8 cellular contexts compared by ENCODE assay signal in genomic region chr1:154960446-154961136, GRCh38. TPM values are rescaled to one million over a fixed set of nuclear protein-coding genes. Genes with fewer than 3 reads are reported as not detected.
DNase-seq lines count a peak whose midpoint lies in the region; ATAC-seq and TF ChIP-seq lines count a peak whose summit lies in the region.

No MANE protein-coding gene starts in this region.

- TF ChIP-seq POLR2A in heart left ventricle (IDR thresholded peaks at IDR 0.05) (no peak), vagina (IDR thresholded peaks at IDR 0.05) (no peak)

- WGBS in heart left ventricle, 4 donors: 30 to 37% (median 37%) methylated on average over 10 of the region's 10 CpGs
- WGBS in mesenchymal stem cell: 79% methylated on average over 9 of the region's 10 CpGs

- no peak overlapping the region for H2BK120ac ChIP-seq in mesenchymal stem cell (ENCODE audit: low read depth, low read length)

- no peak overlapping the region for H3K14ac ChIP-seq in mesenchymal stem cell (ENCODE audit: low read length in 2 of 2)

- TF ChIP-seq CTCF in heart left ventricle (IDR thresholded peaks at IDR 0.05): no peak
- TF ChIP-seq CTCF in brain (conservative IDR thresholded peaks at IDR 0.05): no peak
- no peak for TF ChIP-seq CTCF in vagina (IDR thresholded peaks at IDR 0.05)

- ATAC-seq in heart left ventricle: no peak
- ATAC-seq in left cardiac atrium: no peak
- ATAC-seq in HG03135 (IDR thresholded peaks at IDR 0.05; ENCODE audit: unreplicated experiment): no peak

- no peak overlapping the region for H2AK5ac ChIP-seq in mesenchymal stem cell (ENCODE audit: low read length, severe bottlenecking)

- H2BK5ac ChIP-seq in mesenchymal stem cell (ENCODE audit: low read depth, low read length, poor library complexity, severe bottlenecking): no peak overlapping the region

- no peak overlapping the region for H2BK15ac ChIP-seq in mesenchymal stem cell (ENCODE audit: low read depth, poor library complexity, severe bottlenecking)

- no peaks in the 10 kb centered on the region for H3K9me3 ChIP-seq in heart left ventricle
- no peaks in the 10 kb centered on the region for H3K9me3 ChIP-seq in mesenchymal stem cell (ENCODE audit: control insufficient read depth, low read length)
- no peaks in the 10 kb centered on the region for H3K9me3 ChIP-seq in vagina

- H3K18ac ChIP-seq in mesenchymal stem cell (ENCODE audit: low read depth in 1 of 2, low read length in 2 of 2): no peak overlapping the region

- H2AFZ ChIP-seq in mesenchymal stem cell (ENCODE audit: low read depth, low read length): no peak overlapping the region

- H4K8ac ChIP-seq in mesenchymal stem cell (ENCODE audit: low read length): no peak overlapping the region

- peak overlapping the region in 10 of 12 donors; percentile 94 to 100 (median 99) for H3K27ac ChIP-seq in heart left ventricle
- H3K27ac ChIP-seq in mesenchymal stem cell (ENCODE audit: low read length, poor library complexity, severe bottlenecking): peak overlapping the region; percentile 31
- peak overlapping the region; percentile 97 for H3K27ac ChIP-seq in vagina

- H3K9ac ChIP-seq in mesenchymal stem cell (ENCODE audit: low read length): peak overlapping the region; percentile 96

- H3K4me3 Mint-ChIP-seq in brain: peak overlapping the region; percentile 95 to 98 (median 97)

- no peaks in the 10 kb centered on the region for H3K9me3 Mint-ChIP-seq in brain

- peak overlapping the region; percentile 95 to 98 (median 97) for H3K27ac Mint-ChIP-seq in brain

- no peaks in the 10 kb centered on the region for H3K27me3 ChIP-seq in heart left ventricle
- H3K27me3 ChIP-seq in mesenchymal stem cell (ENCODE audit: control insufficient read depth in 1 of 2, insufficient read depth in 1 of 2, low read length in 2 of 2): no peaks in the 10 kb centered on the region
- no peaks in the 10 kb centered on the region for H3K27me3 ChIP-seq in vagina

- H3K27me3 Mint-ChIP-seq in brain: no peaks in the 10 kb centered on the region

- peaks cover 3 to 51% (median 28%) of the 10 kb centered on the region in 12 donors for H3K4me1 ChIP-seq in heart left ventricle
- H3K4me1 ChIP-seq in mesenchymal stem cell (ENCODE audit: control insufficient read depth, insufficient read depth, low read depth, low read length): peaks cover 22% of the 10 kb centered on the region
- peaks cover 49% of the 10 kb centered on the region for H3K4me1 ChIP-seq in vagina

- H3K4me1 Mint-ChIP-seq in brain: peaks cover 60% of the 10 kb centered on the region

- peak overlapping the region; percentile 80 for H3K4me2 ChIP-seq in mesenchymal stem cell (ENCODE audit: low read length, poor library complexity, severe bottlenecking)

- intact Hi-C loops in heart left ventricle (cut with DNase I) (loop anchor here in 9 of 10 donors (1.0 to 10.0 kb wide), 9 partner anchors 37 to 124 kb away; partner anchors contain the start of genes EFNA4 (in 3 of the 9), ADAM15 (in 1 of the 9) and ZBTB7B (in 1 of the 9)), left cardiac atrium (cut with DNase I) (loop anchor here in 1 of 2 donors (5.0 kb wide), 2 partner anchors 52 to 102 kb away; partner anchors contain the start of gene EFNA4), vagina (cut with DNase I) (loop anchor here (5.0 to 10.0 kb wide), 2 partner anchors 57 to 104 kb away; partner anchors contain the start of gene EFNA4)

- H3K4ac ChIP-seq in mesenchymal stem cell (ENCODE audit: low read depth in 1 of 2, low read length in 2 of 2): peak overlapping the region in 1 of 2 experiments; percentile 56

- H3K23ac ChIP-seq in mesenchymal stem cell (ENCODE audit: low read length in 2 of 2): no peak overlapping the region

- H3K79me1 ChIP-seq in mesenchymal stem cell (replicated peaks; ENCODE audit: low read length, poor library complexity, severe bottlenecking): peaks cover 20% of the 10 kb centered on the region

- H3K4me3 ChIP-seq in heart left ventricle (peak overlapping the region; percentile 80 to 99 (median 89)), mesenchymal stem cell (ENCODE audit: insufficient read depth in 1 of 2, low read depth in 1 of 2, low read length in 2 of 2) (peak overlapping the region in 1 of 2 experiments; percentile 94), vagina (peak overlapping the region; percentile 73 to 91)

- peak overlapping the region in 1 of 2 experiments; percentile 43 for H2BK12ac ChIP-seq in mesenchymal stem cell (ENCODE audit: low read length in 2 of 2)

- no peak overlapping the region for H4K91ac ChIP-seq in mesenchymal stem cell (ENCODE audit: low read length)

- DNase-seq in heart left ventricle (peak in 1 of 5 donors; percentile 20), left cardiac atrium (no peak), mesenchymal stem cell (no peak), vagina (ENCODE audit: extremely low spot score in 2 of 2) (no peak), HT-29 (ENCODE audit: low spot score) (no peak)
- DNase-seq in stimulated activated CD4-positive, alpha-beta T cell treated with anti-CD3 and anti-CD28 coated beads, Interleukin-2, amount 100 ng/mL, for 24 hours: no peak

- H3K36me3 ChIP-seq in heart left ventricle (peaks cover 4 to 53% (median 41%) of the 10 kb centered on the region in 9 donors), mesenchymal stem cell (ENCODE audit: control insufficient read depth in 1 of 2, insufficient read depth in 2 of 2, low read depth in 1 of 2, low read length in 2 of 2) (peaks cover 48 to 50% of the 10 kb centered on the region in 2 experiments), vagina (peaks cover 0 to 30% of the 10 kb centered on the region in 2 donors)

- H3K36me3 Mint-ChIP-seq in brain: peaks cover 14% of the 10 kb centered on the region

RNA-seq across cellular contexts. Expression of gene PYGO2, which starts 1.0 kb away (rescaled TPM):
- total RNA-seq in heart left ventricle: 10 to 100 TPM; 10.7 to 19.2 (median 16.3) TPM
- polyA plus RNA-seq in heart left ventricle: 10 to 100 TPM in 1 of 2 donors, 1 to 10 TPM in 1; 9.7 to 18.0 TPM
- total RNA-seq in left cardiac atrium: 10 to 100 TPM; 15.3 to 15.8 TPM
- polyA plus RNA-seq in brain (ENCODE audit: insufficient read depth, low read depth, low replicate concordance): 63.7 TPM
- 16.1 TPM for polyA plus RNA-seq in mesenchymal stem cell (2013, experiment 1 of 2)
- polyA plus RNA-seq in mesenchymal stem cell (2013, experiment 2 of 2): 15.3 TPM
- 19.2 TPM for total RNA-seq in vagina
- 36.3 and 43.4 TPM in 2 replicates for total RNA-seq in HT-29 (2014; rRNA removed; shearing (Covaris generic))

RNA-seq across cellular contexts. Expression of gene PBXIP1, which starts 4.7 kb away (rescaled TPM):
- total RNA-seq in heart left ventricle: 10 to 100 TPM; 38.2 to 70.4 (median 51.7) TPM
- polyA plus RNA-seq in heart left ventricle: 10 to 100 TPM; 36.9 to 38.2 TPM
- 10 to 100 TPM; 58.8 to 69.7 TPM for total RNA-seq in left cardiac atrium
- polyA plus RNA-seq in brain (ENCODE audit: insufficient read depth, low read depth, low replicate concordance): 117 TPM
- polyA plus RNA-seq in mesenchymal stem cell (2013, experiment 1 of 2): 69.2 TPM
- polyA plus RNA-seq in mesenchymal stem cell (2013, experiment 2 of 2): 66.7 TPM
- 56.5 TPM for total RNA-seq in vagina
- total RNA-seq in HT-29 (2014; rRNA removed; shearing (Covaris generic)): 33.3 and 42.5 TPM in 2 replicates

RNA-seq across cellular contexts. Expression of gene SHC1, which starts 10.0 kb away (rescaled TPM):
- total RNA-seq in heart left ventricle (100 to 1,000 TPM in 1 of 9 donors, 10 to 100 TPM in 8; 38.8 to 115 (median 62.4) TPM), left cardiac atrium (100 to 1,000 TPM in 1 of 2 donors, 10 to 100 TPM in 1; 88.7 to 102 TPM), vagina (110 TPM)
- polyA plus RNA-seq in heart left ventricle (10 to 100 TPM; 23.6 to 93.7 TPM), brain (ENCODE audit: insufficient read depth, low read depth, low replicate concordance) (38.3 TPM)
- polyA plus RNA-seq in mesenchymal stem cell (2013, experiment 1 of 2): 352 TPM
- 344 TPM for polyA plus RNA-seq in mesenchymal stem cell (2013, experiment 2 of 2)
- total RNA-seq in HT-29 (2014; rRNA removed; shearing (Covaris generic)): 112 and 120 TPM in 2 replicates

RNA-seq across cellular contexts. Expression of gene CKS1B, which starts 13.9 kb away (rescaled TPM):
- total RNA-seq in heart left ventricle (10 to 100 TPM; 11.0 to 30.0 (median 16.7) TPM), left cardiac atrium (10 to 100 TPM; 26.9 to 33.8 TPM), vagina (30.4 TPM)
- polyA plus RNA-seq in heart left ventricle (10 to 100 TPM in 1 of 2 donors, 1 to 10 TPM in 1; 6.8 to 48.9 TPM), brain (ENCODE audit: insufficient read depth, low read depth, low replicate concordance) (183 TPM)
- polyA plus RNA-seq in mesenchymal stem cell (2013, experiment 1 of 2): 48.2 TPM
- 48.8 TPM for polyA plus RNA-seq in mesenchymal stem cell (2013, experiment 2 of 2)
- 189 and 196 TPM in 2 replicates for total RNA-seq in HT-29 (2014; rRNA removed; shearing (Covaris generic))

RNA-seq across cellular contexts. Expression of gene FLAD1, which starts 22.6 kb away (rescaled TPM):
- 10 to 100 TPM; 19.4 to 35.0 (median 27.4) TPM for total RNA-seq in heart left ventricle
- 10 to 100 TPM; 22.3 to 50.7 TPM for polyA plus RNA-seq in heart left ventricle
- total RNA-seq in left cardiac atrium: 10 to 100 TPM; 25.9 to 30.8 TPM
- polyA plus RNA-seq in brain (ENCODE audit: insufficient read depth, low read depth, low replicate concordance): 47.9 TPM
- polyA plus RNA-seq in mesenchymal stem cell (2013, experiment 1 of 2): 26.7 TPM
- polyA plus RNA-seq in mesenchymal stem cell (2013, experiment 2 of 2): 26.3 TPM
- total RNA-seq in vagina: 20.6 TPM
- total RNA-seq in HT-29 (2014; rRNA removed; shearing (Covaris generic)): 83.1 and 85.5 TPM in 2 replicates

Comparison
In these comparisons a context has a peak if more than half of its experiments do, and no peak if none do; other contexts are left out.
1. H3K27ac ChIP-seq: peak in every context shown above with its lines; median percentile 99 in heart left ventricle; 97 in vagina; 31 in mesenchymal stem cell.